22 cellular contexts compared by ENCODE assay signal in genomic region chr14:23817164-23817767, GRCh38.
"Had no signal": no experiment of that assay in that cellular context is flagged by ENCODE, and none has a peak within 500 bp of the region (broad histone marks: within the 10 kb centered on the region; RNA-seq: fewer than 3 reads in every experiment).

No MANE protein-coding gene starts in this region.

- FAIRE-seq: colon, endothelial cell of umbilical vein, frontal cortex, islet of Langerhans, keratinocyte had no signal

- H2AFZ ChIP-seq: hepatocyte had no signal

- H3K36me3 Mint-ChIP-seq: mesothelial cell of epicardium had no signal

- DNase-seq: dermis blood vessel endothelial cell; dorsolateral prefrontal cortex; effector CD4-positive, alpha-beta T cell; effector memory CD4-positive, alpha-beta T cell; foreskin keratinocyte; heart left ventricle; left cardiac atrium; left lung; left ventricle myocardium superior; lower lobe of right lung; mesenchymal stem cell had no signal

- H3K9me3 ChIP-seq: mucosa of descending colon had no signal

- H3K4me1 Mint-ChIP-seq: mesothelial cell of epicardium had no signal

- H3K4me2 ChIP-seq: hepatocyte had no signal

- H3K27ac Mint-ChIP-seq: mesothelial cell of epicardium had no signal

- H3K4me3 Mint-ChIP-seq: mesothelial cell of epicardium had no signal

- H3K27me3 ChIP-seq: esophagus muscularis mucosa, gastroesophageal sphincter, heart left ventricle, hepatocyte, left lung had no signal

- H3K4me1 ChIP-seq: esophagus muscularis mucosa, gastroesophageal sphincter, heart left ventricle, left lung, lower lobe of right lung had no signal

- H3K4me3 ChIP-seq: coronary artery, dorsolateral prefrontal cortex, esophagus muscularis mucosa, gastroesophageal sphincter, heart left ventricle, hepatocyte, left lung, lower lobe of right lung, mucosa of descending colon had no signal

- H3K36me3 ChIP-seq: esophagus muscularis mucosa, gastroesophageal sphincter, heart left ventricle, left lung, lower lobe of right lung had no signal

- H3K27ac ChIP-seq: coronary artery, dorsolateral prefrontal cortex, esophagus muscularis mucosa, foreskin keratinocyte, gastroesophageal sphincter, heart left ventricle, hepatocyte, left lung, lower lobe of right lung had no signal

- H3K79me2 ChIP-seq: hepatocyte had no signal

- ATAC-seq: foreskin keratinocyte, gastroesophageal sphincter, heart left ventricle, left cardiac atrium, left lung, left ventricle myocardium superior, lower lobe of right lung had no signal
